In the genomic region with DNA sequence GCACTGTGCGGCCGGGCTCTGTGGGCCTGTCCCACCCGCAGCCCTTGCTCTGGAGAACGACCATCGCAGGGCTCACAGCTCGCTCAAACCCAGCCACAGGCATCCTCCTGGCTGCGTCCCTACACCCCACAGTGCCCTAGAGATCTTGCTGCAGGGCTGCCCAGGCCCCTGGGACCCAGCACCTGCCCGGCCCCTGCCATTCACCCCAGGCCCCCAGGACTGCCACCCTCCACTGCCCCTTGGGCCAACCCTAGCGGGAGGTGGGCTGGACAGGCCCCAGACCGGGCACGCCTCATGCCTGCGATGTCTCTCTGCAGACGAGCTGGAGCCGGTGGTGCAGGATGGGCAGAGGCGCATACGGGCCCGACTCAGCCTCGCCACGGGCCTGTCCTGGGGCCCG, we compare ENCODE assay signal across 22 cellular contexts.
"Had no signal": no experiment of that assay in that cellular context is flagged by ENCODE, and none has a peak within 500 bp of the region (broad histone marks: within the 10 kb centered on the region; RNA-seq: fewer than 3 reads in every experiment).

No MANE protein-coding gene starts in this region.

- H3K36me3 Mint-ChIP-seq: naive thymus-derived CD8-positive, alpha-beta T cell had no signal

- H3K36me3 ChIP-seq: esophagus squamous epithelium, lower lobe of right lung, prostate gland, right atrium auricular region, thoracic aorta, upper lobe of right lung, uterus had no signal

- H3K9ac ChIP-seq: parathyroid adenoma had no signal

- H3K4me3 Mint-ChIP-seq: effector memory CD8-positive, alpha-beta T cell; naive thymus-derived CD8-positive, alpha-beta T cell; stimulated activated naive B cell treated with anti-CD40 and anti-IgM and Interleukin-4, amounts not matched to agents 10 μg/mL and 1 μg/mL and 100 μg/mL, for 72 hours had no signal

- H2AFZ ChIP-seq: parathyroid adenoma had no signal

- H3K4me1 ChIP-seq: lower lobe of right lung, right atrium auricular region, tibial nerve, upper lobe of right lung, uterus had no signal

- ATAC-seq: effector memory CD8-positive, alpha-beta T cell; left ventricle myocardium superior; naive thymus-derived CD8-positive, alpha-beta T cell; stimulated activated naive B cell treated with anti-CD40 and anti-IgM and Interleukin-4, amounts not matched to agents 10 μg/mL and 1 μg/mL and 100 μg/mL, for 72 hours; upper lobe of right lung had no signal

- FAIRE-seq: endometrium, keratinocyte, small intestine had no signal

- H3K27me3 Mint-ChIP-seq: effector memory CD8-positive, alpha-beta T cell; naive thymus-derived CD8-positive, alpha-beta T cell had no signal

- H3K9me3 ChIP-seq: esophagus squamous epithelium, lower lobe of right lung, prostate gland, right atrium auricular region, thoracic aorta, tibial nerve, upper lobe of right lung, uterus had no signal

- DNase-seq: cerebellar nuclear complex; cortex of kidney; effector memory CD8-positive, alpha-beta T cell; erythroblast; esophagus squamous epithelium; foreskin melanocyte; left ventricle myocardium superior; lower lobe of right lung; naive thymus-derived CD8-positive, alpha-beta T cell; stimulated activated CD4-positive, alpha-beta T cell treated with anti-CD3 and anti-CD28 coated beads, Interleukin-15, amount 100 ng/mL, for 24 hours; stimulated activated CD4-positive, alpha-beta T cell treated with anti-CD3 and anti-CD28 coated beads, Interleukin-2, amount 100 ng/mL, for 48 hours; stimulated activated naive B cell treated with anti-CD40 and anti-IgM and Interleukin-4, amounts not matched to agents 10 μg/mL and 1 μg/mL and 100 μg/mL, for 72 hours; upper lobe of right lung; uterus had no signal

- H3K27ac ChIP-seq: esophagus squamous epithelium, lower lobe of right lung, parathyroid adenoma, prostate gland, right atrium auricular region, thoracic aorta, tibial nerve, upper lobe of right lung, uterus had no signal

- H3K27me3 ChIP-seq: right atrium auricular region, upper lobe of right lung, uterus had no signal

- H3K4me3 ChIP-seq: esophagus squamous epithelium, lower lobe of right lung, prostate gland, right atrium auricular region, thoracic aorta, tibial nerve, upper lobe of right lung, uterus had no signal
